Comparison of ENCODE assay signal across 10 cellular contexts in genomic region chr1:226690460-226690982, GRCh38. TPM values are rescaled to one million over a fixed set of nuclear protein-coding genes. Genes with fewer than 3 reads are reported as not detected.
DNase-seq lines count a peak whose midpoint lies in the region; ATAC-seq and TF ChIP-seq lines count a peak whose summit lies in the region.
"Had no signal": no experiment of that assay in that cellular context is flagged by ENCODE, and none has a peak within 500 bp of the region (broad histone marks: within the 10 kb centered on the region; RNA-seq: fewer than 3 reads in every experiment).

No MANE protein-coding gene starts in this region.

- no peak for TF ChIP-seq POLR2A in tibial nerve (IDR thresholded peaks at IDR 0.05)

- H3K4me1 ChIP-seq in cardiac muscle cell (ENCODE audit: low read depth): peaks cover 42% of the 10 kb centered on the region
- peaks cover 14 to 53% of the 10 kb centered on the region in 2 donors for H3K4me1 ChIP-seq in left lung
- peaks cover 0 to 77% (median 55%) of the 10 kb centered on the region in 4 donors for H3K4me1 ChIP-seq in tibial nerve
- H3K4me1 ChIP-seq in Caco-2: no peaks in the 10 kb centered on the region

- peaks cover 6% of the 10 kb centered on the region in 2 donors for H3K36me3 Mint-ChIP-seq in activated T-cell treated with anti-CD3 and anti-CD28 coated beads, Interleukin-2, amount 50 U/mL, for 72 hours (ENCODE audit: insufficient read depth in 2 of 2)
- H3K36me3 Mint-ChIP-seq in Caco-2 (ENCODE audit: insufficient read depth, unreplicated experiment): no peaks in the 10 kb centered on the region

- no TSS peak for BruUV-seq in Caco-2 (replicated peaks; lab: Mats Ljungman, UMichigan)

- ATAC-seq in Right ventricle myocardium inferior (no peak), left lung (peak; percentile 90), GM18502 (IDR thresholded peaks at IDR 0.05; ENCODE audit: poor library complexity, unreplicated experiment) (no peak)
- ATAC-seq in activated T-cell treated with anti-CD3 and anti-CD28 coated beads, Interleukin-2, amount 50 U/mL, for 72 hours (replicated peaks in 1 of 2): peak; percentile 80 to 86

- TF ChIP-seq CTCF in cardiac muscle cell (IDR thresholded peaks at IDR 0.05; ENCODE audit: low read depth, low read length) (no peak), left lung (IDR thresholded peaks at IDR 0.05) (no peak), tibial nerve (IDR thresholded peaks at IDR 0.05) (no peak), Caco-2 (IDR thresholded peaks at IDR 0.05; ENCODE audit: insufficient read depth in 1 of 2, low read depth in 1 of 2, low read length in 1 of 2, severe bottlenecking in 1 of 2, unreplicated experiment in 1 of 2) (no peak)

- 56 to 58% methylated on average over 8 of the region's 8 CpGs for WGBS in tibial nerve, 2 donors

- intact Hi-C loops in Right ventricle myocardium inferior (cut with DNase I): no loop called here
- intact Hi-C loops in left lung (cut with DNase I): no loop called here
- intact Hi-C loops in Caco-2 (cut with micrococcal nuclease; ENCODE audit: unreplicated experiment): no loop called here

- H3K27ac Mint-ChIP-seq in activated T-cell treated with anti-CD3 and anti-CD28 coated beads, Interleukin-2, amount 50 U/mL, for 72 hours: peak overlapping the region; percentile 96
- no peak overlapping the region for H3K27ac Mint-ChIP-seq in Caco-2 (ENCODE audit: unreplicated experiment)

- H3K4me1 Mint-ChIP-seq in activated T-cell treated with anti-CD3 and anti-CD28 coated beads, Interleukin-2, amount 50 U/mL, for 72 hours (ENCODE audit: low read depth): peaks cover 96% of the 10 kb centered on the region
- peaks cover 5% of the 10 kb centered on the region for H3K4me1 Mint-ChIP-seq in Caco-2 (ENCODE audit: low read depth, unreplicated experiment)

- POLR2A ChIA-PET in Caco-2 (lab: Charles Lee): no interaction called here

- H3K27me3 ChIP-seq in cardiac muscle cell: no peaks in the 10 kb centered on the region
- H3K27me3 ChIP-seq in left lung: no peaks in the 10 kb centered on the region
- H3K27me3 ChIP-seq in tibial nerve: no peaks in the 10 kb centered on the region
- no peaks in the 10 kb centered on the region; the same call in 1 of the 2 replicates for H3K27me3 ChIP-seq in Caco-2 (replicated peaks; ENCODE audit: control insufficient read depth, insufficient read depth, low read length)

- H3K9me3 ChIP-seq in cardiac muscle cell (ENCODE audit: low read depth) (no peaks in the 10 kb centered on the region), left lung (no peaks in the 10 kb centered on the region), tibial nerve (no peaks in the 10 kb centered on the region), Caco-2 (no peaks in the 10 kb centered on the region)

- H3K27ac ChIP-seq in cardiac muscle cell (peak overlapping the region; percentile 51), left lung (peak overlapping the region; percentile 57 to 61), tibial nerve (peak overlapping the region; percentile 35 to 78 (median 54))

- no peaks in the 10 kb centered on the region for H3K9me3 Mint-ChIP-seq in activated T-cell treated with anti-CD3 and anti-CD28 coated beads, Interleukin-2, amount 50 U/mL, for 72 hours
- H3K9me3 Mint-ChIP-seq in Caco-2 (ENCODE audit: unreplicated experiment): no peaks in the 10 kb centered on the region

- H3K36me3 ChIP-seq in cardiac muscle cell: no peaks in the 10 kb centered on the region
- peaks cover 0 to 13% of the 10 kb centered on the region in 2 donors for H3K36me3 ChIP-seq in left lung
- peaks cover 0 to 2% (median 0%) of the 10 kb centered on the region in 3 donors for H3K36me3 ChIP-seq in tibial nerve
- no peaks in the 10 kb centered on the region for H3K36me3 ChIP-seq in Caco-2 (ENCODE audit: control insufficient read depth, insufficient read depth, low read length)

- peak overlapping the region; percentile 72 to 84 for H3K4me3 Mint-ChIP-seq in activated T-cell treated with anti-CD3 and anti-CD28 coated beads, Interleukin-2, amount 50 U/mL, for 72 hours
- H3K4me3 Mint-ChIP-seq in Caco-2 (ENCODE audit: unreplicated experiment): no peak overlapping the region

- CTCF ChIA-PET in Caco-2 (lab: Charles Lee): no interaction called here

- DNase-seq in cardiac muscle cell (ENCODE audit: low read depth in 1 of 2, low spot score in 1 of 2) (peak; percentile 25 to 42), Right ventricle myocardium inferior (ENCODE audit: missing footprints) (no peak), left lung (peak in 1 of 2 donors; percentile 55), tibial nerve (ENCODE audit: low spot score in 2 of 2) (no peak), SK-N-DZ (ENCODE audit: low spot score) (no peak), Caco-2 (no peak)
- peak; percentile 77 to 79 for DNase-seq in activated T-cell treated with anti-CD3 and anti-CD28 coated beads, Interleukin-2, amount 50 U/mL, for 72 hours
- DNase-seq: H7, NCI-H524 had no signal

- H3K4me3 ChIP-seq in cardiac muscle cell: no peak overlapping the region
- H3K4me3 ChIP-seq in left lung: no peak overlapping the region
- H3K4me3 ChIP-seq in tibial nerve: no peak overlapping the region
- no peak overlapping the region for H3K4me3 ChIP-seq in Caco-2 (ENCODE audit: low read depth, low read length)

- TF ChIP-seq EP300 in tibial nerve (IDR thresholded peaks at IDR 0.05): peak in 1 of 2 donors; percentile 60

- no peaks in the 10 kb centered on the region for H3K27me3 Mint-ChIP-seq in activated T-cell treated with anti-CD3 and anti-CD28 coated beads, Interleukin-2, amount 50 U/mL, for 72 hours (ENCODE audit: low read depth)
- H3K27me3 Mint-ChIP-seq in Caco-2 (ENCODE audit: insufficient read depth, unreplicated experiment): no peaks in the 10 kb centered on the region

RNA-seq across cellular contexts. Expression of gene ITPKB, which starts 48.6 kb away (rescaled TPM):
- 4.5 and 12.0 TPM in 2 replicates for total RNA-seq in cardiac muscle cell
- 3.8 and 7.2 TPM in 2 replicates for polyA plus RNA-seq in cardiac muscle cell
- 24.8 TPM for total RNA-seq in Right ventricle myocardium inferior
- 10 to 100 TPM; 50.7 to 58.0 TPM for total RNA-seq in activated T-cell treated with anti-CD3 and anti-CD28 coated beads, Interleukin-2, amount 50 U/mL, for 72 hours
- 10 to 100 TPM; 25.0 to 34.6 TPM for total RNA-seq in left lung
- total RNA-seq in tibial nerve: 10 to 100 TPM; 49.2 to 82.0 (median 52.7) TPM
- polyA plus RNA-seq in SK-N-DZ (2014; cell fraction: cytosol; rRNA removed): not detected in 2 replicates
- not detected in 2 replicates for polyA plus RNA-seq in SK-N-DZ (2014; cell fraction: nucleus; rRNA removed)
- 4.4 and 5.2 TPM in 2 replicates for total RNA-seq in Caco-2 (2022)

Comparison
In these comparisons a context has a peak if more than half of its experiments do, and no peak if none do; other contexts are left out.
1. DNase-seq: peak in cardiac muscle cell (2 of 2) and activated T-cell treated with anti-CD3 and anti-CD28 coated beads, Interleukin-2, amount 50 U/mL, for 72 hours (2 of 2); none in Right ventricle myocardium inferior (single experiment), tibial nerve (0 of 2), SK-N-DZ (single experiment) and Caco-2 (0 of 2).
2. ATAC-seq: peak in activated T-cell treated with anti-CD3 and anti-CD28 coated beads, Interleukin-2, amount 50 U/mL, for 72 hours (2 of 2) and left lung (single experiment); none in Right ventricle myocardium inferior (single experiment) and GM18502 (single experiment).
3. Peak in every context shown above with its lines, with median percentiles within 50 percentile points of each other: H3K27ac ChIP-seq.